Comparison of ENCODE assay signal across 8 cellular contexts in the genomic region with DNA sequence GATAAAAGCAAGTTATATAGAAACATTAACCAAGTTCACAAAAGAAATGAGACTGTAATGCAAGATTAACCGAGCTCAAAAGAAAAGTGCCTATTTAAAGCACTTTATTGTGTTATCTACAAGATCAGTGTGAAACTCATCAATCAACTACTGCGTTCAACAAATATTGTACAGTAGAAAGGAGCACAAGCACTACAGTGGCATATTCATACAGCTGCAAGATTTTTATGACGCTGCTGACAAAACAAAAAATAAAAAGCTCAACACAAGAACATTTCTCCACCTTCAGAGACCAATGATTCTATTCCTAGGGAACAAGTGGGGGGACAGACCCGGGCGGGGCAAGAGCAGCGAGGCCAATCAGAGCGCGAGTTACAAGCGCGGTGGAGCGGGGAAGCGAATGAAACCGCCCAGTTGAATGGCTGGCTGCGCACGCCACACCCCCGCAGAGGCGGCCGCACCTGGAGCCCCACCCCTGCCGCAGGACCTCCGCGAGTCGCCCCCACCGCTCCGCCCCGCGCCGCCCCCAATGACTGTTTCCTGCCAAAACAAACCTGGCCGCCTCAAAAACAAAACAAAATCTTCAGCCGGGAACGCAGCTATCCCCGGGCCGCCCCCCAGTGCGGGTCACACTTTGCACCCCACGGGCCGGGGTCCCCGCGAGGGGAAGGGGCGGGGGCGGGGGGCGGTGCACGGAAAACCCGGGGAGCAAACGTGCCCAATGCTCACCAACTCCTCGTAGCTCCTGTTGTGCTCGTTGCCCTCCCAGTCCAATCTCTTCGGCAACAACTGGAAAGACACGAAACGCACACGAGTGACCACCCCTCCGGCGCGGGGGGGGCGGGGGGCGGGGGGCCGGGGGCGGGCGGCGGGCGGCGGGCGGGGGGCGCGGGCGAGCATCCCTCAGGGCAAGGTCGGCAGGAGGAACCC. TPM values are rescaled to one million over a fixed set of nuclear protein-coding genes. Genes with fewer than 3 reads are reported as not detected.
DNase-seq lines count a peak whose midpoint lies in the region; ATAC-seq and TF ChIP-seq lines count a peak whose summit lies in the region.

No MANE protein-coding gene starts in this region.

- TF ChIP-seq POLR2A in IMR-90 (IDR thresholded peaks at IDR 0.05; ENCODE audit: low read depth, low read length) = no peak

- H2AFZ ChIP-seq in IMR-90 (replicated peaks; ENCODE audit: low read length, poor library complexity) (peak overlapping the region; percentile 97), OCI-LY3 (ENCODE audit: low read depth, low read length) (no peak overlapping the region)

- H4K20me1 ChIP-seq in IMR-90 (ENCODE audit: insufficient read depth, low read length) (peaks cover 26% of the 10 kb centered on the region; the same call in 1 of the 2 replicates), OCI-LY3 (ENCODE audit: insufficient read depth, low read length) (peaks cover 11% of the 10 kb centered on the region)

- no peaks in the 10 kb centered on the region for H3K27me3 ChIP-seq in IMR-90 (ENCODE audit: control insufficient read depth, insufficient read depth, low read length)
- H3K27me3 ChIP-seq in OCI-LY3 (ENCODE audit: low read depth, low read length) = no peaks in the 10 kb centered on the region

- H3K4ac ChIP-seq in IMR-90 (ENCODE audit: low read depth, low read length) = no peak overlapping the region

- no TSS peak for BruUV-seq in IMR-90 (replicated peaks; lab: Mats Ljungman, UMichigan)

- peaks cover 2% of the 10 kb centered on the region; the same call in 1 of the 2 replicates for H3K4me1 ChIP-seq in IMR-90 (ENCODE audit: control insufficient read depth, insufficient read depth, low read length)
- H3K4me1 ChIP-seq in OCI-LY3 (ENCODE audit: low read length) = peaks cover 9% of the 10 kb centered on the region; the same call in 1 of the 2 replicates

- peak overlapping the region; percentile 90 for H2BK5ac ChIP-seq in IMR-90 (ENCODE audit: low read depth, low read length, poor library complexity, severe bottlenecking)

- H3K4me3 ChIP-seq in IMR-90 (ENCODE audit: insufficient read depth, low read depth, low read length) = peak overlapping the region; percentile 49
- peak overlapping the region; percentile 83 for H3K4me3 ChIP-seq in OCI-LY3 (ENCODE audit: low read length)

- POLR2A ChIA-PET in IMR-90 (lab: Charles Lee; ENCODE audit: unreplicated experiment) = interaction anchor here (0.6 to 0.7 kb wide), 2 partner anchors 15 to 78 kb away, joined by 3 to 12 read pairs; no protein-coding TSS in a partner anchor

- TF ChIP-seq CTCF in IMR-90 (conservative IDR thresholded peaks at IDR 0.05; ENCODE audit: low read depth, low read length) (no peak), OCI-LY3 (IDR thresholded peaks at IDR 0.05; ENCODE audit: low read depth, low read length) (no peak)

- DNase-seq in DMS 273 (lab: John Stamatoyannopoulos, UW; ENCODE audit: unreplicated experiment) (peak; percentile 93), IMR-90 (peak; percentile 86), activated T-cell treated with anti-CD3 and anti-CD28 coated beads for 24 hours (ENCODE audit: low read depth) (peak; percentile 94), epidermal melanocyte (ENCODE audit: insufficient read length, low spot score) (peak; percentile 99), midbrain (lab: John Stamatoyannopoulos, UW) (peak; percentile 95)
- peak; percentile 90 to 92 for DNase-seq in stimulated activated CD8-positive, alpha-beta memory T cell treated with anti-CD3 and anti-CD28 coated beads, Interleukin-15, amount 100 ng/mL, for 4 hours (ENCODE audit: low read depth in 2 of 2)

- H3K79me2 ChIP-seq in OCI-LY3 (ENCODE audit: low read length) = peaks cover 61% of the 10 kb centered on the region

- H3K9ac ChIP-seq in IMR-90 (ENCODE audit: low read depth, low read length) (peak overlapping the region; percentile 78), OCI-LY3 (ENCODE audit: low read length) (peak overlapping the region; percentile 93)

- H3K9me1 ChIP-seq in IMR-90 (ENCODE audit: insufficient read depth, low read length) = peaks cover 5% of the 10 kb centered on the region; the same call in 1 of the 2 replicates

- TF ChIP-seq RAD21 in IMR-90 (IDR thresholded peaks at IDR 0.05; ENCODE audit: low read length) = no peak

- peak overlapping the region; percentile 75 for H2AK9ac ChIP-seq in IMR-90 (replicated peaks; ENCODE audit: low read depth, low read length, poor library complexity)

- no peak overlapping the region for H2BK20ac ChIP-seq in IMR-90 (ENCODE audit: low read depth, low read length)

- H3K27ac ChIP-seq in IMR-90 (ENCODE audit: insufficient read depth, low read length) (peak overlapping the region; percentile 93), OCI-LY3 (ENCODE audit: low read length) (peak overlapping the region; percentile 83)

- WGBS in IMR-90 (ENCODE audit: extremely low coverage in 2 of 2, insufficient read length in 1 of 2), 2 experiments = 0% methylated on average over 9 of the region's 65 CpGs; no CpG with 5 or more reads in 1 of the 2 experiments

- H3K9me3 ChIP-seq in IMR-90 (ENCODE audit: control insufficient read depth, insufficient read depth, low read length) = no peaks in the 10 kb centered on the region
- no peaks in the 10 kb centered on the region for H3K9me3 ChIP-seq in OCI-LY3 (ENCODE audit: insufficient read depth, low read length)

- no peak overlapping the region for H2AK5ac ChIP-seq in IMR-90 (ENCODE audit: low read depth, low read length)

- no peak overlapping the region for H3K18ac ChIP-seq in IMR-90 (ENCODE audit: low read depth, low read length)

- peaks cover 15% of the 10 kb centered on the region for H3K36me3 ChIP-seq in IMR-90 (ENCODE audit: control insufficient read depth, insufficient read depth, low read length)
- peaks cover 10% of the 10 kb centered on the region for H3K36me3 ChIP-seq in OCI-LY3 (replicated peaks; ENCODE audit: low read depth, low read length)

- dilution Hi-C loops in IMR-90 (cut with HindIII; ENCODE audit: low sequenced_read_pairs, unreplicated experiment) = no loop called here

- no peak overlapping the region; a peak in 1 of 4 replicates for H4K8ac ChIP-seq in IMR-90 (ENCODE audit: low read depth in 2 of 2, low read length in 2 of 2)

- ATAC-seq in GM21576 (IDR thresholded peaks at IDR 0.05; ENCODE audit: unreplicated experiment) (peak; percentile 76), IMR-90 (ENCODE audit: low read depth) (peak; percentile 87)

- no peak overlapping the region for H3K14ac ChIP-seq in IMR-90 (replicated peaks; ENCODE audit: low read depth, low read length)

- H2BK120ac ChIP-seq in IMR-90 (ENCODE audit: low read depth, low read length) = no peak overlapping the region

- no peak overlapping the region for H4K91ac ChIP-seq in IMR-90 (ENCODE audit: insufficient read depth, low read depth, low read length)

- no peak overlapping the region for H2BK15ac ChIP-seq in IMR-90 (ENCODE audit: low read depth, low read length)

- CTCF ChIA-PET in IMR-90 (lab: Yijun Ruan, JAX) = no interaction called here

- peaks cover 21 to 34% of the 10 kb centered on the region in 2 experiments for H3K79me1 ChIP-seq in IMR-90 (ENCODE audit: low read depth in 1 of 2, low read length in 2 of 2)

- no peak overlapping the region for H3K56ac ChIP-seq in IMR-90 (ENCODE audit: extremely low read depth, insufficient read depth, low read length)

- intact Hi-C loops in IMR-90 (cut with micrococcal nuclease) = loop anchor here (2.0 kb wide), 1 partner anchor 128 kb away; no protein-coding TSS in a partner anchor

- H3K23ac ChIP-seq in IMR-90 (ENCODE audit: low read depth, low read length) = no peak overlapping the region

- H3K4me2 ChIP-seq in IMR-90 (ENCODE audit: low read depth, low read length) = peak overlapping the region; percentile 56
- H3K4me2 ChIP-seq in OCI-LY3 (ENCODE audit: low read length) = peak overlapping the region; percentile 95

- in situ Hi-C loops in IMR-90 (cut with MboI; ENCODE audit: low sequenced_read_pairs) = no loop called here

- no peak overlapping the region for H4K5ac ChIP-seq in IMR-90 (ENCODE audit: low read depth, low read length)

TF ChIP-seq in IMR-90, 13 proteins besides CTCF, POLR2A, EP300 and RAD21:
- TF ChIP-seq NFE2L2 (IDR thresholded peaks at IDR 0.05; ENCODE audit: low read depth, low read length) (no peak), FOS (IDR thresholded peaks at IDR 0.05; ENCODE audit: low read depth, low read length) (peak; percentile 41; the same call in 1 of the 2 replicates), MAZ (IDR thresholded peaks at IDR 0.05; ENCODE audit: borderline replicate concordance, low read depth, low read length) (peak; percentile 95)
TF ChIP-seq in IMR-90: peak in this region for 2.

RNA-seq across cellular contexts. Expression of a gene that starts 1.1 kb away (rescaled TPM):
- 28.7 and 55.5 TPM in 2 replicates for total RNA-seq in IMR-90 (2012; rRNA removed)
- polyA plus RNA-seq in IMR-90 (2012; rRNA removed) = 5.8 and 6.7 TPM in 2 replicates
- polyA plus RNA-seq in IMR-90 (2012; cell fraction: cytosol; rRNA removed) = 2.3 and 3.9 TPM in 2 replicates
- polyA plus RNA-seq in IMR-90 (2012; cell fraction: nucleus; rRNA removed; ENCODE audit: low replicate concordance) = 2.6 and 10.5 TPM in 2 replicates

RNA-seq across cellular contexts. Expression of a gene that starts 36.5 kb away (rescaled TPM):
- 55.2 and 234 TPM in 2 replicates for total RNA-seq in IMR-90 (2012; rRNA removed)
- polyA plus RNA-seq in IMR-90 (2012; rRNA removed) = 136 and 155 TPM in 2 replicates
- polyA plus RNA-seq in IMR-90 (2012; cell fraction: cytosol; rRNA removed) = 56.5 and 68.4 TPM in 2 replicates
- 44.9 and 118 TPM in 2 replicates for polyA plus RNA-seq in IMR-90 (2012; cell fraction: nucleus; rRNA removed; ENCODE audit: low replicate concordance)

Comparison
In these comparisons a context has a peak if more than half of its experiments do, and no peak if none do; other contexts are left out.
1. Peak in every context shown above with its lines: DNase-seq, ATAC-seq, H3K4me3 ChIP-seq and H3K27ac ChIP-seq.